In the genomic region with DNA sequence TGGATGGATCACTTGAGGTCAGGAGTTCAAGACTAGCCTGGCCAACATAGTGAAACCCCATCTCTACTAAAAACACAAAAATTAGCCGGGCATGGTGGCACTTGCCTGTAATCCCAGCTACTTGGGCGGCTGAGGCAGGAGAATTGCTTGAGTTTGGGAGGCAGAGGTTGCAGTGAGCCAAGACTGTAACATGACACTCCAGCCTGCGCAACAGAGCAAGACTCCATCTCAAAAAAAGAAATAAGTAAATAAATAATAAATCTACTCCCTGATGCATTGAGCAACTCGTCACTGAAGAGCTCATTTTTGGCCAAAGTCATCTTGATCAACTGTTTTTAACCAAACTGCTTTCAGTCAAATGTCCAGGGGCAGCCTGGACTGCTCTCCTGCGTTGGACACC, we compare ENCODE assay signal across 7 cellular contexts. TPM values are rescaled to one million over a fixed set of nuclear protein-coding genes. Genes with fewer than 3 reads are reported as not detected.
DNase-seq lines count a peak whose midpoint lies in the region; ATAC-seq and TF ChIP-seq lines count a peak whose summit lies in the region.
"Not testable (repeated sequence)": the region's sequence is repeated elsewhere in the genome, so short reads cannot be mapped to it uniquely, and the experiment has no call there.

No MANE protein-coding gene starts in this region.

- H3K9me3 ChIP-seq in HEK293 (ENCODE audit: control insufficient read depth, insufficient read depth, low read depth, low read length): not testable (repeated sequence)

- ATAC-seq in sciatic nerve: peak; percentile 32

- not testable (repeated sequence) for H3K4me3 Mint-ChIP-seq in MCF 10A (ENCODE audit: unreplicated experiment)

- not testable (repeated sequence) for H3K27ac ChIP-seq in HEK293 (ENCODE audit: extremely low read depth, low read depth, low read length)

- not testable (repeated sequence) for H3K9me3 Mint-ChIP-seq in MCF 10A (ENCODE audit: unreplicated experiment)

- H3K4me1 ChIP-seq in HEK293 (ENCODE audit: control insufficient read depth, insufficient read depth, low read length): not testable (repeated sequence)

- H3K27me3 Mint-ChIP-seq in MCF 10A (ENCODE audit: insufficient read depth, unreplicated experiment): not testable (repeated sequence)

- not testable (repeated sequence) for BruUV-seq in MCF 10A (replicated peaks; lab: Mats Ljungman, UMichigan)

- H3K36me3 Mint-ChIP-seq in MCF 10A (ENCODE audit: insufficient read depth, unreplicated experiment): peaks cover 48% of the 10 kb centered on the region

- peak; percentile 2 for DNase-seq in AG09319 (ENCODE audit: extremely low read depth, low read depth)
- peak; percentile 21 for DNase-seq in NCI-H510A treated with DMSO at 0.1 percent for 48 hours (lab: John Stamatoyannopoulos, UW)
- DNase-seq in MCF 10A (ENCODE audit: unreplicated experiment): peak; percentile 13
- DNase-seq in fibroblast of mammary gland (ENCODE audit: low read depth): peak; percentile 28
- peak; percentile 62 for DNase-seq in iris pigment epithelial cell (ENCODE audit: low read depth)
- not testable (repeated sequence) for DNase-seq in sciatic nerve (ENCODE audit: low spot score)

- POLR2A ChIA-PET in HEK293 (lab: Yijun Ruan, JAX): not testable (repeated sequence)
- POLR2A ChIA-PET in MCF 10A (lab: Yijun Ruan, JAX): interaction anchor here (0.6 kb wide), 1 partner anchor 1871 kb away, joined by 3 read pairs; no protein-coding TSS in a partner anchor

- H3K27ac Mint-ChIP-seq in MCF 10A (ENCODE audit: low read depth, unreplicated experiment): not testable (repeated sequence)

- H3K4me1 Mint-ChIP-seq in MCF 10A (ENCODE audit: insufficient read depth, unreplicated experiment): not testable (repeated sequence)

- H3K4me3 ChIP-seq in HEK293 (ENCODE audit: low read depth, low read length); fibroblast of mammary gland (ENCODE audit: control insufficient read depth, low read depth, low read length): not testable (repeated sequence)

- intact Hi-C loops in MCF 10A (cut with micrococcal nuclease); sciatic nerve (cut with DNase I): not testable (repeated sequence)

- H3K36me3 ChIP-seq in HEK293 (ENCODE audit: control insufficient read depth in 2 of 2, insufficient read depth in 1 of 2, low read length in 2 of 2): peaks cover 43 to 84% of the 10 kb centered on the region in 2 experiments

- TF ChIP-seq CTCF in AG09319 (IDR thresholded peaks at IDR 0.05; ENCODE audit: low read depth, low read length); HEK293 (tag by site-specific recombination; IDR thresholded peaks at IDR 0.05); MCF 10A (IDR thresholded peaks at IDR 0.05; ENCODE audit: unreplicated experiment); fibroblast of mammary gland (conservative IDR thresholded peaks at IDR 0.05; ENCODE audit: control insufficient read depth, insufficient read depth, low read depth, low read length): not testable (repeated sequence)

- CTCF ChIA-PET in HEK293 (lab: Yijun Ruan, JAX): interaction anchor here (0.6 to 0.8 kb wide), 2 partner anchors 178 to 251 kb away, joined by 3 to 6 read pairs; no protein-coding TSS in a partner anchor
- CTCF ChIA-PET in MCF 10A (lab: Yijun Ruan, JAX): interaction anchor here (0.7 to 0.9 kb wide), 2 partner anchors 16 to 946 kb away, joined by 5 read pairs; no protein-coding TSS in a partner anchor

TF ChIP-seq in HEK293, 187 proteins besides CTCF, POLR2A, EP300 and RAD21:
- TF ChIP-seq WT1 (tag by site-specific recombination; IDR thresholded peaks at IDR 0.05) (0 out of 2 replicates have a peak, but pooled peaks have one; percentile 21), ZNF600 (tag by site-specific recombination; IDR thresholded peaks at IDR 0.05) (peak; percentile 78)

RNA-seq across cellular contexts. Expression of gene CEP89, which starts 30.5 kb away (rescaled TPM):
- total RNA-seq in MCF 10A (2022) (24.7 and 28.4 TPM in 2 replicates), sciatic nerve (28.5 TPM)

RNA-seq across cellular contexts. Expression of gene FAAP24, which starts 30.8 kb away (rescaled TPM):
- total RNA-seq in MCF 10A (2022) (4.1 and 5.1 TPM in 2 replicates), sciatic nerve (0.89 TPM)
